13 cellular contexts compared by ENCODE assay signal in the genomic region with DNA sequence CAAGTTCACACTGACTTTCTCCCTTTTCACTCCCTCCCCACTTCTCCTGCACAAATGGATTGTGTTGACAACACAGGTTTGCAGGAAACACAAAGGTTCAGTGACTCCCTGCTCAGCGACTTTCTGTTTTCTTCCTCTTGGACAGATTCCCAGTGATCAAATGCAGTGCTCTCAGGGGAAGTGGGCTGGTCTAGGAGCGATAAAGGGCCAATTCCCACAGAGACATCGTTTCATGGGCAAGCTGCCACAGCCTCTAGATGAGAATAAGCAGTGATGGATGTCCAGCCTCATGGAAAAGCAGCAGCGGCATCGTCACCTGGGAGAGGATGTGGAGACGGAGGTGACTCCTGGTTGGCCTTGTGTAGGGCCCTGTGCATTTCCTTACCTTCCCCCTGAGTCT. TPM values are rescaled to one million over a fixed set of nuclear protein-coding genes. Genes with fewer than 3 reads are reported as not detected.
A peak's percentile ranks its signal among the peaks of the same experiment; 100 is the strongest.
DNase-seq lines count a peak whose midpoint lies in the region; ATAC-seq and TF ChIP-seq lines count a peak whose summit lies in the region.
"Had no signal": no experiment of that assay in that cellular context is flagged by ENCODE, and none has a peak within 500 bp of the region (broad histone marks: within the 10 kb centered on the region; RNA-seq: fewer than 3 reads in every experiment).

No MANE protein-coding gene starts in this region.

- ATAC-seq in body of pancreas (peak; percentile 83), right lobe of liver (peak; percentile 90 to 96 (median 93)), esophagus mucosa (no peak)
- ATAC-seq: natural killer cell had no signal

- BruUV-seq in Calu3 (replicated peaks; lab: Mats Ljungman, UMichigan), result no TSS peak

- H3K27me3 Mint-ChIP-seq in Calu3 (ENCODE audit: unreplicated experiment), result no peaks in the 10 kb centered on the region

- no peaks in the 10 kb centered on the region for H3K9me3 Mint-ChIP-seq in Calu3 (ENCODE audit: low read depth, unreplicated experiment)

- no peak overlapping the region for H3K27ac Mint-ChIP-seq in Calu3 (ENCODE audit: unreplicated experiment)
- H3K27ac Mint-ChIP-seq: natural killer cell had no signal

- no peaks in the 10 kb centered on the region for H3K4me1 Mint-ChIP-seq in Calu3 (ENCODE audit: low read depth, unreplicated experiment)
- H3K4me1 Mint-ChIP-seq: natural killer cell had no signal

- TF ChIP-seq POLR2A in body of pancreas (IDR thresholded peaks at IDR 0.05), result no peak
- no peak for TF ChIP-seq POLR2A in right lobe of liver (IDR thresholded peaks at IDR 0.05)
- TF ChIP-seq POLR2A in ovary (IDR thresholded peaks at IDR 0.05), result no peak

- intact Hi-C loops in Calu3 (cut with micrococcal nuclease; ENCODE audit: unreplicated experiment) (no loop called here), body of pancreas (cut with DNase I) (no loop called here), right lobe of liver (cut with DNase I) (no loop called here), ovary (cut with DNase I) (no loop called here)

- H3K9me3 ChIP-seq in body of pancreas (no peaks in the 10 kb centered on the region), right lobe of liver (no peaks in the 10 kb centered on the region), ovary (no peaks in the 10 kb centered on the region)

- H3K36me3 Mint-ChIP-seq in Calu3 (ENCODE audit: insufficient read depth, unreplicated experiment), result no peaks in the 10 kb centered on the region
- H3K36me3 Mint-ChIP-seq: natural killer cell had no signal

- peaks cover 7% of the 10 kb centered on the region for H3K4me1 ChIP-seq in body of pancreas
- H3K4me1 ChIP-seq in right lobe of liver, result peaks cover 0 to 12% (median 0%) of the 10 kb centered on the region in 4 donors
- no peaks in the 10 kb centered on the region for H3K4me1 ChIP-seq in ovary (ENCODE audit: insufficient read depth)

- H3K27ac ChIP-seq in body of pancreas (peak overlapping the region; percentile 3 to 59 (median 24)), right lobe of liver (peak overlapping the region in 2 of 3 donors; percentile 47 to 54), ovary (no peak overlapping the region)

- no peaks in the 10 kb centered on the region for H3K36me3 ChIP-seq in body of pancreas (replicated peaks in 1 of 2; ENCODE audit: insufficient read depth in 1 of 2, low read depth in 2 of 2)
- H3K36me3 ChIP-seq in right lobe of liver, result peaks cover 0 to 6% (median 3%) of the 10 kb centered on the region in 4 donors
- H3K36me3 ChIP-seq in ovary, result no peaks in the 10 kb centered on the region

- TF ChIP-seq EP300 in ovary (IDR thresholded peaks at IDR 0.05), result no peak

- WGBS in body of pancreas, 2 donors, result 18 to 19% methylated on average over 6 of the region's 6 CpGs
- WGBS in right lobe of liver (ENCODE audit: insufficient coverage, low coverage, low lambda C conversion rate, missing lambda C conversion rate), result 29% methylated on average over 5 of the region's 6 CpGs
- 19 to 21% (median 20%) methylated on average over 6 of the region's 6 CpGs for WGBS in ovary, 3 donors

- H3K4me3 ChIP-seq in body of pancreas (no peak overlapping the region), right lobe of liver (no peak overlapping the region), ovary (no peak overlapping the region)

- H3K4me3 Mint-ChIP-seq in Calu3 (ENCODE audit: low read depth, unreplicated experiment), result no peak overlapping the region
- H3K4me3 Mint-ChIP-seq: natural killer cell had no signal

- DNase-seq in Calu3 (peak; percentile 31), NCI-H2107 treated with DMSO at 0.1 percent for 48 hours (lab: John Stamatoyannopoulos, UW; ENCODE audit: unreplicated experiment) (peak; percentile 94), body of pancreas (peak; percentile 48 to 75 (median 70)), right lobe of liver (peak in 2 of 3 donors; percentile 61 to 70), ovary (no peak), T1000 (lab: John Stamatoyannopoulos, UW) (no peak), HCEC 1CT (no peak)
- DNase-seq: activated CD4-positive, alpha-beta T cell treated with anti-CD3 and anti-CD28 coated beads for 48 hours; amniotic stem cell; foreskin melanocyte; natural killer cell; stimulated activated CD4-positive, alpha-beta T cell treated with anti-CD3 and anti-CD28 coated beads, Interleukin-4, amount 100 ng/mL, for 4 hours had no signal

- no peak for TF ChIP-seq CTCF in Calu3 (IDR thresholded peaks at IDR 0.05; ENCODE audit: unreplicated experiment)
- no peak for TF ChIP-seq CTCF in body of pancreas (IDR thresholded peaks at IDR 0.05)
- TF ChIP-seq CTCF in right lobe of liver (IDR thresholded peaks at IDR 0.05), result no peak
- no peak for TF ChIP-seq CTCF in ovary (IDR thresholded peaks at IDR 0.05)

- no peaks in the 10 kb centered on the region for H3K27me3 ChIP-seq in body of pancreas
- no peaks in the 10 kb centered on the region for H3K27me3 ChIP-seq in right lobe of liver
- H3K27me3 ChIP-seq in ovary, result no peaks in the 10 kb centered on the region

- CTCF ChIA-PET in Calu3 (lab: Charles Lee), result no interaction called here

RNA-seq across cellular contexts. Expression of gene FYB2, which starts 30.6 kb away (rescaled TPM):
- total RNA-seq in Calu3 (2022), result not detected in 2 replicates
- 1 to 10 TPM; 2.3 to 3.4 TPM for total RNA-seq in body of pancreas
- total RNA-seq in right lobe of liver, result 10 to 100 TPM; 11.2 to 27.5 (median 16.1) TPM
- total RNA-seq in ovary, result 10 to 100 TPM in 1 of 7 donors, 1 to 10 TPM in 4, not detected in 2; 1.2 to 81.5 (median 2.1) TPM
- polyA plus RNA-seq in ovary, result under 1 TPM; 0.06 to 0.18 TPM
- 0.36 TPM for total RNA-seq in esophagus mucosa
- total RNA-seq: natural killer cell had no signal

Comparison
In these comparisons a context has a peak if more than half of its experiments do, and no peak if none do; other contexts are left out.
1. DNase-seq: peak in Calu3 (single experiment), NCI-H2107 treated with DMSO at 0.1 percent for 48 hours (single experiment), body of pancreas (4 of 4) and right lobe of liver (2 of 3); none in ovary (0 of 5), T1000 (single experiment) and HCEC 1CT (single experiment).
2. H3K27ac ChIP-seq: peak in body of pancreas (4 of 4) and right lobe of liver (2 of 3); none in ovary (0 of 2).